In genomic region chr1:198153103-198153502, GRCh38 we compare ENCODE assay signal across 15 cellular contexts. TPM values are rescaled to one million over a fixed set of nuclear protein-coding genes. Genes with fewer than 3 reads are reported as not detected.
A peak's percentile ranks its signal among the peaks of the same experiment; 100 is the strongest.
DNase-seq lines count a peak whose midpoint lies in the region; ATAC-seq, FAIRE-seq and TF ChIP-seq lines count a peak whose summit lies in the region.
"Had no signal": no experiment of that assay in that cellular context is flagged by ENCODE, and none has a peak within 500 bp of the region (broad histone marks: within the 10 kb centered on the region; RNA-seq: fewer than 3 reads in every experiment).

No MANE protein-coding gene starts in this region.

- no peak overlapping the region for H3K27ac ChIP-seq in K562 (ENCODE audit: extremely low read depth, low read depth, low read length)
- H3K27ac ChIP-seq: colonic mucosa, neutrophil had no signal

- POLR2A ChIA-PET in K562 (lab: Yijun Ruan, JAX) = interaction anchor here (1.3 kb wide), 1 partner anchor 16 kb away, joined by 3 read pairs; no protein-coding TSS in a partner anchor

- CTCF ChIA-PET in K562 (lab: Yijun Ruan, JAX; ENCODE audit: low intra/inter-chr PET ratio) = no interaction called here

- H3K27me3 ChIP-seq in K562 (ENCODE audit: control insufficient read depth in 2 of 2, insufficient read depth in 2 of 2, low read length in 2 of 2) = no peaks in the 10 kb centered on the region
- H3K27me3 ChIP-seq: BE2C, colonic mucosa, neutrophil had no signal

- no peak for TF ChIP-seq POLR2A in K562 (conservative IDR thresholded peaks at IDR 0.05)

- H3K9me1 ChIP-seq in K562 (ENCODE audit: control insufficient read depth, insufficient read depth, low read length) = no peaks in the 10 kb centered on the region

- TF ChIP-seq CTCF in K562 (IDR thresholded peaks at IDR 0.05 in 2 of 3, conservative IDR thresholded peaks at IDR 0.05 in 1 of 3; ENCODE audit: insufficient read depth in 2 of 3, low read depth in 1 of 3, low read length in 3 of 3) = no peak

- TF ChIP-seq EP300 in K562 (IDR thresholded peaks at IDR 0.05; ENCODE audit: low read length) = no peak

- no peaks in the 10 kb centered on the region for H3K9me3 ChIP-seq in K562 (replicated peaks; ENCODE audit: control insufficient read depth, insufficient read depth, low read depth, low read length)
- H3K9me3 ChIP-seq: BE2C, colonic mucosa, neutrophil had no signal

- H3K79me2 ChIP-seq in K562 (ENCODE audit: control insufficient read depth, insufficient read depth, low read length) = peaks cover 12% of the 10 kb centered on the region

- H2AFZ ChIP-seq in K562 (ENCODE audit: low read depth, low read length) = no peak overlapping the region

- no peaks in the 10 kb centered on the region for H3K36me3 ChIP-seq in K562 (ENCODE audit: control insufficient read depth, insufficient read depth, low read length)
- H3K36me3 ChIP-seq: BE2C, colonic mucosa, neutrophil had no signal

- ATAC-seq in K562 = no peak
- ATAC-seq in left lobe of liver = peak; percentile 58
- ATAC-seq in GM18517 (IDR thresholded peaks at IDR 0.05; ENCODE audit: unreplicated experiment) = no peak
- ATAC-seq in GM21717 (IDR thresholded peaks at IDR 0.05; ENCODE audit: unreplicated experiment) = no peak
- ATAC-seq: activated CD8-positive, alpha-beta T cell treated with anti-CD3 and anti-CD28 coated beads for 36 hours; T-helper 17 cell had no signal

- H3K4me1 ChIP-seq in K562 (replicated peaks in 1 of 2; ENCODE audit: control insufficient read depth in 2 of 2, insufficient read depth in 2 of 2, low read length in 2 of 2) = peaks cover 9% of the 10 kb centered on the region in 2 experiments; a peak in 2 of 5 replicates
- H3K4me1 ChIP-seq: BE2C had no signal

- no peak for TF ChIP-seq RAD21 in K562 (CRISPR knock-in tag; conservative IDR thresholded peaks at IDR 0.05 in 1 of 2, IDR thresholded peaks at IDR 0.05 in 1 of 2)

- no TSS peak for BruUV-seq in K562 (replicated peaks; lab: Mats Ljungman, UMichigan)

- H3K4me3 ChIP-seq in K562 = no peak overlapping the region
- H3K4me3 ChIP-seq: colonic mucosa had no signal

- in situ Hi-C loops in K562 (cut with MboI) = no loop called here

- DNase-seq in AG20443 (ENCODE audit: low spot score) (peak; percentile 60), NCI-H1105 (lab: John Stamatoyannopoulos, UW) (peak; percentile 57), K562 (ENCODE audit: extremely low read depth in 1 of 4, low spot score in 3 of 4) (no peak), left lobe of liver (ENCODE audit: low spot score) (peak; percentile 77), COR-L47 (lab: John Stamatoyannopoulos, UW) (no peak), kidney glomerular epithelial cell (lab: John Stamatoyannopoulos, UW) (no peak)
- DNase-seq: activated CD8-positive, alpha-beta T cell treated with anti-CD3 and anti-CD28 coated beads for 36 hours; activated naive CD4-positive, alpha-beta T cell treated with anti-CD3 and anti-CD28 coated beads, Interleukin-2, amount 10 ng/mL, durations not matched to agents 7 days and 5 days; BE2C; colonic mucosa; T-helper 17 cell had no signal

- no peak for FAIRE-seq in K562 (lab: Jason Lieb, UNC)
- FAIRE-seq: G401.6 had no signal

- H3K9ac ChIP-seq in K562 (ENCODE audit: insufficient read depth in 1 of 2, low read depth in 2 of 2, low read length in 2 of 2) = no peak overlapping the region

- no peak overlapping the region for H3K4me2 ChIP-seq in K562 (ENCODE audit: insufficient read depth, low read length)

- H4K20me1 ChIP-seq in K562 (replicated peaks; ENCODE audit: control insufficient read depth, insufficient read depth, low read length) = no peaks in the 10 kb centered on the region

- intact Hi-C loops in K562 (cut with micrococcal nuclease) = no loop called here

TF ChIP-seq in K562, 482 proteins besides CTCF, POLR2A, EP300 and RAD21 (continues in another document):
- TF ChIP-seq MECOM (CRISPR knock-in tag; IDR thresholded peaks at IDR 0.05) (no peak), E2F5 (CRISPR knock-in tag; IDR thresholded peaks at IDR 0.05) (no peak), ZBTB9 (CRISPR knock-in tag; IDR thresholded peaks at IDR 0.05) (no peak), HMBOX1 (IDR thresholded peaks at IDR 0.05) (0 out of 2 replicates have a peak, but pooled peaks have one; percentile 21), ZNF830 (CRISPR knock-in tag; IDR thresholded peaks at IDR 0.05) (no peak), CUX1 (CRISPR knock-in tag; IDR thresholded peaks at IDR 0.05) (no peak)

RNA-seq across cellular contexts. Expression of gene NEK7, which starts 3.7 kb away (rescaled TPM):
- 10.7 and 36.6 TPM in 2 replicates for total RNA-seq in K562 (2011; cell fraction: chromatin; rRNA removed; ENCODE audit: low replicate concordance)
- 5.7 and 6.2 TPM in 2 replicates for total RNA-seq in K562 (2011; cell fraction: nucleolus; rRNA removed)
- 10.0 and 16.6 TPM in 2 replicates for total RNA-seq in K562 (2011; cell fraction: nucleoplasm; rRNA removed)
- 25.5 and 30.9 TPM in 2 replicates for total RNA-seq in K562 (2014; rRNA removed)
- 33.5 and 36.4 TPM in 2 replicates for total RNA-seq in K562 (2014; rRNA removed; fragmentation: Illumina TruSeq; extraction: Trizol)
- total RNA-seq in K562 (2015; rRNA removed; fragmentation: Illumina TruSeq; extraction: Trizol) = 23.7 and 27.7 TPM in 2 replicates
- 30.3 and 33.2 TPM in 2 replicates for total RNA-seq in K562 (2021)
- polyA plus RNA-seq in K562 (2011; rRNA removed) = 37.1 and 37.3 TPM in 2 replicates
- polyA plus RNA-seq in K562 (2011; cell fraction: cytosol; rRNA removed) = 9.9 and 20.0 TPM in 2 replicates
- polyA plus RNA-seq in K562 (2011; cell fraction: nucleus; rRNA removed) = 20.6 and 37.5 TPM in 2 replicates
- polyA plus RNA-seq in K562 (2012) = 16.0 and 19.7 TPM in 2 replicates
- 22.0 and 23.5 TPM in 2 replicates for polyA plus RNA-seq in K562 (2014; fragmentation: Illumina TruSeq; extraction: Trizol)
- polyA plus RNA-seq in K562 (2014; fragmentation: Nextera tagmentation; extraction: Ambion mirVana) = 1 to 10 TPM; 8.5 to 10.0 TPM
- 16.0 and 20.4 TPM in 2 replicates for polyA plus RNA-seq in K562 (2014; rRNA removed)
- 64.1 and 75.5 TPM in 2 replicates for polyA minus RNA-seq in K562 (2011; rRNA and poly(A)+ RNA removed)
- 21.6 and 23.2 TPM in 2 replicates for polyA minus RNA-seq in K562 (2011; cell fraction: cytosol; rRNA and poly(A)+ RNA removed)
- polyA minus RNA-seq in K562 (2011; cell fraction: nucleus; rRNA and poly(A)+ RNA removed) = 21.5 and 38.9 TPM in 2 replicates
- 21.4 TPM for total RNA-seq in left lobe of liver

Comparison
In these comparisons a context has a peak if more than half of its experiments do, and no peak if none do; other contexts are left out.
1. DNase-seq: peak in AG20443 (single experiment), NCI-H1105 (single experiment) and left lobe of liver (single experiment); none in K562 (0 of 4), COR-L47 (single experiment) and kidney glomerular epithelial cell (single experiment).